In the genomic region with DNA sequence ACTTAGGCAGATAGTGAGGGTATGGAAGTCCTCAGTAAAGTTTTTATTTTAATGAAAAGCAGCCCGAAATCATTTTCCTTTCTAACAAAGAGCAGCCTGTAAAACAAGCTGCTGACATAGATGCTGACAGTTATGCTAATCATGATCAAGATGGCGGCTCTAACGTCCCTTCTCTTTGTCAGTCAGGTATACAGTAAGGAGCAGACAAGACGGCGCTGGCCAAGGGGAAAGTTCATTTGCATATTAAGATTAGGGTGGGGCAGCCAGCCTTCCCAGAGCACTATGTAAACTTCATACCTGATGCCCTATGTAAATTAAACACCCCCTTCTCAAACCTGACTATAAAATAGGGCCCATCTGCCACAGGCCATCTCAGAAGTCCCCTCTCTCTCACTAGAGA, we compare ENCODE assay signal across 33 cellular contexts.
"Had no signal": no experiment of that assay in that cellular context is flagged by ENCODE, and none has a peak within 500 bp of the region (broad histone marks: within the 10 kb centered on the region; RNA-seq: fewer than 3 reads in every experiment).

No MANE protein-coding gene starts in this region.

- H3K9ac ChIP-seq: parathyroid adenoma had no signal

- H3K79me2 ChIP-seq: parathyroid adenoma had no signal

- H2AFZ ChIP-seq: parathyroid adenoma had no signal

- H3K9me3 ChIP-seq: gastroesophageal sphincter, psoas muscle, sigmoid colon, uterus had no signal

- H3K4me3 ChIP-seq: gastroesophageal sphincter, psoas muscle, sigmoid colon, uterus had no signal

- H3K27ac Mint-ChIP-seq: activated CD4-positive, alpha-beta memory T cell treated with anti-CD3 and anti-CD28 coated beads for 36 hours; activated CD4-positive, alpha-beta T cell treated with anti-CD3 and anti-CD28 coated beads, Interleukin-2, amount 10 ng/mL, durations not matched to agents 24 days and 14 days; activated T-helper 1 cell treated with anti-CD3 and anti-CD28 coated beads, Interleukin-12 subunit alpha, Interleukin-12 subunit beta, Interleukin-2, Interleukin-4 antibody, amounts not matched to agents 30 ng/mL and 10 ng/mL and 1 ng/mL, durations not matched to agents 14 hours and 24 hours and 36 hours; effector memory CD8-positive, alpha-beta T cell; memory B cell; naive thymus-derived CD8-positive, alpha-beta T cell; stimulated activated effector memory CD8-positive, alpha-beta T cell treated with anti-CD3 and anti-CD28 coated beads, Interleukin-12 subunit alpha, Interleukin-12 subunit beta, amount 100 ng/mL, for 72 hours; stimulated activated naive CD8-positive, alpha-beta T cell treated with anti-CD3 and anti-CD28 coated beads, Interleukin-15, Interleukin-2, amounts not matched to agents 100 ng/mL and 50 ng/mL, for 24 hours; type B pancreatic cell had no signal

- H3K9me3 Mint-ChIP-seq: activated CD4-positive, alpha-beta memory T cell treated with anti-CD3 and anti-CD28 coated beads for 36 hours; activated CD4-positive, alpha-beta T cell treated with anti-CD3 and anti-CD28 coated beads, Interleukin-2, amount 10 ng/mL, durations not matched to agents 24 days and 14 days; activated T-helper 1 cell treated with anti-CD3 and anti-CD28 coated beads, Interleukin-12 subunit alpha, Interleukin-12 subunit beta, Interleukin-2, Interleukin-4 antibody, amounts not matched to agents 30 ng/mL and 10 ng/mL and 1 ng/mL, durations not matched to agents 14 hours and 24 hours and 36 hours; stimulated activated effector memory CD8-positive, alpha-beta T cell treated with anti-CD3 and anti-CD28 coated beads, Interleukin-12 subunit alpha, Interleukin-12 subunit beta, amount 100 ng/mL, for 72 hours; stimulated activated naive CD8-positive, alpha-beta T cell treated with anti-CD3 and anti-CD28 coated beads, Interleukin-15, Interleukin-2, amounts not matched to agents 100 ng/mL and 50 ng/mL, for 24 hours; type B pancreatic cell had no signal

- H3K27me3 Mint-ChIP-seq: activated CD4-positive, alpha-beta memory T cell treated with anti-CD3 and anti-CD28 coated beads for 36 hours; activated CD4-positive, alpha-beta T cell treated with anti-CD3 and anti-CD28 coated beads, Interleukin-2, amount 10 ng/mL, durations not matched to agents 24 days and 14 days; effector memory CD8-positive, alpha-beta T cell; memory B cell; naive thymus-derived CD8-positive, alpha-beta T cell; stimulated activated naive CD8-positive, alpha-beta T cell treated with anti-CD3 and anti-CD28 coated beads, Interleukin-15, Interleukin-2, amounts not matched to agents 100 ng/mL and 50 ng/mL, for 24 hours; type B pancreatic cell had no signal

- H3K4me3 Mint-ChIP-seq: activated CD4-positive, alpha-beta memory T cell treated with anti-CD3 and anti-CD28 coated beads for 36 hours; activated CD4-positive, alpha-beta T cell treated with anti-CD3 and anti-CD28 coated beads, Interleukin-2, amount 10 ng/mL, durations not matched to agents 24 days and 14 days; activated T-helper 1 cell treated with anti-CD3 and anti-CD28 coated beads, Interleukin-12 subunit alpha, Interleukin-12 subunit beta, Interleukin-2, Interleukin-4 antibody, amounts not matched to agents 30 ng/mL and 10 ng/mL and 1 ng/mL, durations not matched to agents 14 hours and 24 hours and 36 hours; effector memory CD8-positive, alpha-beta T cell; memory B cell; naive thymus-derived CD8-positive, alpha-beta T cell; neural crest cell; stimulated activated effector memory CD8-positive, alpha-beta T cell treated with anti-CD3 and anti-CD28 coated beads, Interleukin-12 subunit alpha, Interleukin-12 subunit beta, amount 100 ng/mL, for 72 hours; stimulated activated naive CD8-positive, alpha-beta T cell treated with anti-CD3 and anti-CD28 coated beads, Interleukin-15, Interleukin-2, amounts not matched to agents 100 ng/mL and 50 ng/mL, for 24 hours; type B pancreatic cell had no signal

- FAIRE-seq: keratinocyte had no signal

- H3K36me3 Mint-ChIP-seq: activated CD4-positive, alpha-beta memory T cell treated with anti-CD3 and anti-CD28 coated beads for 36 hours; memory B cell; naive thymus-derived CD8-positive, alpha-beta T cell; stimulated activated effector memory CD8-positive, alpha-beta T cell treated with anti-CD3 and anti-CD28 coated beads, Interleukin-12 subunit alpha, Interleukin-12 subunit beta, amount 100 ng/mL, for 72 hours; type B pancreatic cell had no signal

- H3K36me3 ChIP-seq: gastroesophageal sphincter, sigmoid colon, WERI-Rb-1 had no signal

- H3K27ac ChIP-seq: gastroesophageal sphincter, parathyroid adenoma, psoas muscle, sigmoid colon, uterus, WERI-Rb-1 had no signal

- ATAC-seq: effector memory CD8-positive, alpha-beta T cell; gastroesophageal sphincter; left colon; naive thymus-derived CD8-positive, alpha-beta T cell; psoas muscle; stimulated activated effector memory CD8-positive, alpha-beta T cell treated with anti-CD3 and anti-CD28 coated beads, Interleukin-12 subunit alpha, Interleukin-12 subunit beta, amount 100 ng/mL, for 72 hours had no signal

- H3K27me3 ChIP-seq: gastroesophageal sphincter, sigmoid colon, uterus had no signal

- H3K4me1 Mint-ChIP-seq: activated CD4-positive, alpha-beta T cell treated with anti-CD3 and anti-CD28 coated beads, Interleukin-2, amount 10 ng/mL, durations not matched to agents 24 days and 14 days; memory B cell; naive thymus-derived CD8-positive, alpha-beta T cell; stimulated activated effector memory CD8-positive, alpha-beta T cell treated with anti-CD3 and anti-CD28 coated beads, Interleukin-12 subunit alpha, Interleukin-12 subunit beta, amount 100 ng/mL, for 72 hours had no signal

- H3K4me1 ChIP-seq: gastroesophageal sphincter, parathyroid adenoma, psoas muscle, sigmoid colon, uterus had no signal

- DNase-seq: activated CD4-positive, alpha-beta memory T cell treated with anti-CD3 and anti-CD28 coated beads for 36 hours; activated CD4-positive, alpha-beta T cell treated with anti-CD3 and anti-CD28 coated beads, Interleukin-2, amount 10 ng/mL, durations not matched to agents 24 days and 14 days; activated CD4-positive, CD25-positive, alpha-beta regulatory T cell treated with anti-CD3 and anti-CD28 coated beads, Interleukin-2, amount 50 U/mL, for 72 hours; activated CD8-positive, alpha-beta memory T cell treated with anti-CD3 and anti-CD28 coated beads, Interleukin-2, amount 50 U/mL, for 4 hours; activated effector memory CD4-positive, alpha-beta T cell treated with anti-CD3 and anti-CD28 coated beads, Interleukin-2, amount 50 U/mL, for 16 hours; activated naive CD4-positive, alpha-beta T cell treated with anti-CD3 and anti-CD28 coated beads, Interleukin-2, amount 50 U/mL, for 16 hours; activated T-cell treated with anti-CD3 and anti-CD28 coated beads, Interleukin-2, amount 50 U/mL, for 1 hour; amniotic stem cell; caudate nucleus; cortex of kidney; effector memory CD8-positive, alpha-beta T cell; head of caudate nucleus; hippocampal formation; left colon; midbrain; naive thymus-derived CD8-positive, alpha-beta T cell; occipital lobe; psoas muscle; sigmoid colon; small intestine; stimulated activated CD4-positive, alpha-beta T cell treated with anti-CD3 and anti-CD28 coated beads, Interleukin-4, amount 100 ng/mL, for 24 hours; T1000; uterus; WERI-Rb-1 had no signal
